ENCODE assay signal across 8 cellular contexts in the genomic region with DNA sequence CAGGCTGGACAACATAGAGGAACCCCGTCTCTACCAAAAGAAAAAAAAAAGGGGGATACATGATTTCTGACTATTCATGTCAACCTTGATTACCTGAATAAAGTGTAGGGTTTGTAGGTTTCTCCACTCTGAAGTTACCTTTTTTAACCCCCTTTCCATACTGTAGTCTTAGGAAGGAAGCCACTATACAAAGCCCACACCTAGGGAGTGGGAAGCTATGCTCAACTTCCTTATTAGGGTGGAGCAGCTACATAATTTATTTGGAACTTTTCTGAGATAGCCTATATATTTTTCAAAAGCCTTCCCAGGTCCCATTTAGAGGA. TPM values are rescaled to one million over a fixed set of nuclear protein-coding genes. Genes with fewer than 3 reads are reported as not detected.
DNase-seq lines count a peak whose midpoint lies in the region; ATAC-seq and TF ChIP-seq lines count a peak whose summit lies in the region.

No MANE protein-coding gene starts in this region.

- H3K4me1 Mint-ChIP-seq in activated T-helper 17 cell treated with anti-CD3 and anti-CD28 coated beads, Interleukin-2, amount 50 U/mL, for 72 hours = no peaks in the 10 kb centered on the region
- peaks cover 14% of the 10 kb centered on the region for H3K4me1 Mint-ChIP-seq in stimulated activated memory B cell treated with anti-CD40 and anti-IgM and Interleukin-4, amounts not matched to agents 10 μg/mL and 1 μg/mL and 100 μg/mL, for 72 hours

- ATAC-seq in HG02763 (IDR thresholded peaks at IDR 0.05; ENCODE audit: unreplicated experiment) = peak; percentile 6
- ATAC-seq in activated T-helper 17 cell treated with anti-CD3 and anti-CD28 coated beads, Interleukin-2, amount 50 U/mL, for 72 hours (replicated peaks) = no peak
- ATAC-seq in stimulated activated memory B cell treated with anti-CD40 and anti-IgM and Interleukin-4, amounts not matched to agents 10 μg/mL and 1 μg/mL and 100 μg/mL, for 72 hours = no peak
- ATAC-seq in GM21390 (IDR thresholded peaks at IDR 0.05; ENCODE audit: unreplicated experiment) = no peak

- DNase-seq in midbrain (lab: John Stamatoyannopoulos, UW) = no peak
- DNase-seq in Ammon's horn (ENCODE audit: low spot score) = no peak
- DNase-seq in HEK293T (ENCODE audit: extremely low spot score) = no peak

- POLR2A ChIA-PET in HEK293T (lab: Yijun Ruan, JAX) = interaction anchor here (1.6 kb wide), 1 partner anchor 10 kb away, joined by 6 read pairs; the partner anchor contains the start of gene BCL2L13

- no peaks in the 10 kb centered on the region for H3K9me3 Mint-ChIP-seq in activated T-helper 17 cell treated with anti-CD3 and anti-CD28 coated beads, Interleukin-2, amount 50 U/mL, for 72 hours
- H3K9me3 Mint-ChIP-seq in stimulated activated memory B cell treated with anti-CD40 and anti-IgM and Interleukin-4, amounts not matched to agents 10 μg/mL and 1 μg/mL and 100 μg/mL, for 72 hours = no peaks in the 10 kb centered on the region

- H3K27me3 Mint-ChIP-seq in activated T-helper 17 cell treated with anti-CD3 and anti-CD28 coated beads, Interleukin-2, amount 50 U/mL, for 72 hours = no peaks in the 10 kb centered on the region
- H3K27me3 Mint-ChIP-seq in stimulated activated memory B cell treated with anti-CD40 and anti-IgM and Interleukin-4, amounts not matched to agents 10 μg/mL and 1 μg/mL and 100 μg/mL, for 72 hours = no peaks in the 10 kb centered on the region

- peak overlapping the region; percentile 99 for H3K4me3 ChIP-seq in iPS-11a (ENCODE audit: low read depth, low read length)

- CTCF ChIA-PET in HEK293T (lab: Yijun Ruan, JAX) = interaction anchor here (0.6 kb wide), 1 partner anchor 364 kb away, joined by 3 read pairs; no protein-coding TSS in a partner anchor

- peak overlapping the region; percentile 91 for H3K4me3 Mint-ChIP-seq in activated T-helper 17 cell treated with anti-CD3 and anti-CD28 coated beads, Interleukin-2, amount 50 U/mL, for 72 hours
- peak overlapping the region; percentile 96 for H3K4me3 Mint-ChIP-seq in stimulated activated memory B cell treated with anti-CD40 and anti-IgM and Interleukin-4, amounts not matched to agents 10 μg/mL and 1 μg/mL and 100 μg/mL, for 72 hours

- H3K27ac Mint-ChIP-seq in activated T-helper 17 cell treated with anti-CD3 and anti-CD28 coated beads, Interleukin-2, amount 50 U/mL, for 72 hours = peak overlapping the region; percentile 92
- peak overlapping the region; percentile 86 for H3K27ac Mint-ChIP-seq in stimulated activated memory B cell treated with anti-CD40 and anti-IgM and Interleukin-4, amounts not matched to agents 10 μg/mL and 1 μg/mL and 100 μg/mL, for 72 hours

- peaks cover 31% of the 10 kb centered on the region for H3K36me3 Mint-ChIP-seq in activated T-helper 17 cell treated with anti-CD3 and anti-CD28 coated beads, Interleukin-2, amount 50 U/mL, for 72 hours (ENCODE audit: low read depth)
- no peaks in the 10 kb centered on the region for H3K36me3 Mint-ChIP-seq in stimulated activated memory B cell treated with anti-CD40 and anti-IgM and Interleukin-4, amounts not matched to agents 10 μg/mL and 1 μg/mL and 100 μg/mL, for 72 hours

TF ChIP-seq in HEK293T, 16 proteins besides CTCF, POLR2A, EP300 and RAD21:
- TF ChIP-seq LEF1 (IDR thresholded peaks at IDR 0.05; ENCODE audit: borderline replicate concordance) (no peak), HDGF (IDR thresholded peaks at IDR 0.05; ENCODE audit: borderline replicate concordance) (no peak), L3MBTL2 (conservative IDR thresholded peaks at IDR 0.05) (no peak)

RNA-seq across cellular contexts. Expression of gene ATP6V1E1, which starts 0.6 kb away (rescaled TPM):
- 10 to 100 TPM; 73.2 to 97.1 TPM for total RNA-seq in activated T-helper 17 cell treated with anti-CD3 and anti-CD28 coated beads, Interleukin-2, amount 50 U/mL, for 72 hours

RNA-seq across cellular contexts. Expression of gene BCL2L13, which starts 9.4 kb away (rescaled TPM):
- 10 to 100 TPM; 25.1 to 31.4 TPM for total RNA-seq in activated T-helper 17 cell treated with anti-CD3 and anti-CD28 coated beads, Interleukin-2, amount 50 U/mL, for 72 hours
